Comparison of ENCODE assay signal across 17 cellular contexts in genomic region chr20:37702643-37703337, GRCh38.
"Had no signal": no experiment of that assay in that cellular context is flagged by ENCODE, and none has a peak within 500 bp of the region (broad histone marks: within the 10 kb centered on the region; RNA-seq: fewer than 3 reads in every experiment).

No MANE protein-coding gene starts in this region.

- H3K36me3 ChIP-seq: prostate gland, tibial artery, upper lobe of left lung, vagina had no signal

- H3K27me3 ChIP-seq: foreskin keratinocyte, spleen, tibial artery, upper lobe of left lung, vagina had no signal

- DNase-seq: foreskin keratinocyte; mammary epithelial cell; naive thymus-derived CD4-positive, alpha-beta T cell; nephron progenitor cell; retina; spleen; stimulated activated CD4-positive, alpha-beta T cell treated with anti-CD3 and anti-CD28 coated beads, Interleukin-15, amount 100 ng/mL, for 24 hours; stimulated activated CD4-positive, alpha-beta T cell treated with anti-CD3 and anti-CD28 coated beads, Interleukin-1b, Interleukin-23, amount 100 ng/mL, for 48 hours; stimulated activated CD4-positive, alpha-beta T cell treated with anti-CD3 and anti-CD28 coated beads, Interleukin-4, amount 100 ng/mL, for 24 hours; tibial artery; upper lobe of left lung had no signal

- H3K4me1 ChIP-seq: foreskin keratinocyte, parathyroid adenoma, prostate gland had no signal

- H3K27ac ChIP-seq: foreskin keratinocyte, parathyroid adenoma, prostate gland, tibial artery, upper lobe of left lung, vagina had no signal

- H3K4me3 ChIP-seq: prostate gland, spleen, tibial artery, upper lobe of left lung, vagina had no signal

- H3K9me3 ChIP-seq: prostate gland, tibial artery, vagina had no signal

- H2AFZ ChIP-seq: parathyroid adenoma had no signal

- ATAC-seq: foreskin keratinocyte; left lobe of liver; naive thymus-derived CD4-positive, alpha-beta T cell; sciatic nerve; stimulated activated memory B cell treated with anti-CD40 and anti-IgM and Interleukin-4, amounts not matched to agents 10 μg/mL and 1 μg/mL and 100 μg/mL, for 72 hours had no signal

- H3K9ac ChIP-seq: parathyroid adenoma had no signal
